Comparison of ENCODE assay signal across 30 cellular contexts in genomic region chr2:172250801-172251200, GRCh38.
DNase-seq lines count a peak whose midpoint lies in the region; ATAC-seq, FAIRE-seq and TF ChIP-seq lines count a peak whose summit lies in the region.
"Had no signal": no experiment of that assay in that cellular context is flagged by ENCODE, and none has a peak within 500 bp of the region (broad histone marks: within the 10 kb centered on the region; RNA-seq: fewer than 3 reads in every experiment).

No MANE protein-coding gene starts in this region.

- peak overlapping the region; percentile 73 for H3K18ac ChIP-seq in H1 (ENCODE audit: extremely low read depth, low read length)
- H3K18ac ChIP-seq in trophoblast cell (ENCODE audit: low read length): peak overlapping the region; percentile 49

- CTCF ChIA-PET in PC-3 (lab: Charles Lee) (interaction anchor here (0.6 kb wide), 1 partner anchor 19 kb away, joined by 3 read pairs; no protein-coding TSS in a partner anchor), H1 (lab: Charles Lee; ENCODE audit: partially characterized antibody) (interaction anchor here (1.2 to 1.3 kb wide), 2 partner anchors 11 to 130 kb away, joined by 3 read pairs; no protein-coding TSS in a partner anchor)

- H4K20me1 ChIP-seq in PC-3 (ENCODE audit: low read length) (no peaks in the 10 kb centered on the region), H1 (replicated peaks in 1 of 2; ENCODE audit: control insufficient read depth in 1 of 2, insufficient read depth in 2 of 2, low read length in 2 of 2) (no peaks in the 10 kb centered on the region)

- H3K4me3 ChIP-seq in PC-3 (ENCODE audit: low read length): no peak overlapping the region
- H3K4me3 ChIP-seq in H1 (ENCODE audit: extremely low read depth in 1 of 4, insufficient read depth in 2 of 4, low read depth in 3 of 4, low read length in 4 of 4): no peak overlapping the region
- no peak overlapping the region for H3K4me3 ChIP-seq in trophoblast cell (ENCODE audit: low read depth, low read length)
- H3K4me3 ChIP-seq: gastroesophageal sphincter, upper lobe of left lung had no signal

- no peaks in the 10 kb centered on the region for H3K9me2 ChIP-seq in PC-3 (replicated peaks; ENCODE audit: low read length)

- H3K27ac ChIP-seq in PC-3 (ENCODE audit: low read length) (peak overlapping the region; percentile 90), H1 (ENCODE audit: low read depth, low read length) (no peak overlapping the region), trophoblast cell (ENCODE audit: low read depth, low read length) (peak overlapping the region; percentile 88), caudate nucleus (ENCODE audit: low read depth, low read length) (no peak overlapping the region)
- H3K27ac ChIP-seq: neutrophil had no signal

- H3K9me3 Mint-ChIP-seq in activated T-cell treated with anti-CD3 and anti-CD28 coated beads, Interleukin-2, amount 50 U/mL, for 72 hours: peaks cover 2 to 7% of the 10 kb centered on the region in 2 donors
- H3K9me3 Mint-ChIP-seq: activated T-helper 2 cell treated with anti-CD3 and anti-CD28 coated beads, Interferon-gamma antibody, Interleukin-2, Interleukin-4, amounts not matched to agents 10 μg/mL and 5 μg/mL and 100 μg/mL, durations not matched to agents 14 hours and 24 hours and 36 hours had no signal

- no peak for TF ChIP-seq RAD21 in H1 (IDR thresholded peaks at IDR 0.05 in 1 of 2, conservative IDR thresholded peaks at IDR 0.05 in 1 of 2; ENCODE audit: low read depth in 2 of 2, low read length in 2 of 2)

- peak overlapping the region; percentile 54 for H3K4me2 ChIP-seq in PC-3 (ENCODE audit: low read length)
- H3K4me2 ChIP-seq in H1 (ENCODE audit: insufficient read depth in 1 of 2, low read depth in 2 of 2, low read length in 2 of 2): no peak overlapping the region
- H3K4me2 ChIP-seq in trophoblast cell (ENCODE audit: low read length): no peak overlapping the region

- no peak overlapping the region for H3K14ac ChIP-seq in H1 (ENCODE audit: insufficient read length)
- H3K14ac ChIP-seq in trophoblast cell (ENCODE audit: low read length): peak overlapping the region; percentile 35

- H3K4me1 ChIP-seq in PC-3 (ENCODE audit: insufficient read depth, low read length) (peaks cover 77% of the 10 kb centered on the region), H1 (replicated peaks in 1 of 4; ENCODE audit: control insufficient read depth in 3 of 4, insufficient read depth in 4 of 4, low read length in 3 of 4) (peaks cover 0 to 14% (median 9%) of the 10 kb centered on the region in 4 experiments; a peak in 5 of 7 replicates), trophoblast cell (ENCODE audit: control insufficient read depth in 1 of 2, insufficient read depth in 2 of 2, low read length in 2 of 2) (peaks cover 30 to 42% of the 10 kb centered on the region in 2 experiments)
- H3K4me1 ChIP-seq: gastroesophageal sphincter had no signal

- H3K27me3 Mint-ChIP-seq in activated T-cell treated with anti-CD3 and anti-CD28 coated beads, Interleukin-2, amount 50 U/mL, for 72 hours (ENCODE audit: low read depth): peaks cover 11% of the 10 kb centered on the region
- H3K27me3 Mint-ChIP-seq: activated naive CD8-positive, alpha-beta T cell treated with anti-CD3 and anti-CD28 coated beads for 36 hours had no signal

- H2BK120ac ChIP-seq in H1 (replicated peaks; ENCODE audit: low read depth, low read length): no peak overlapping the region
- peak overlapping the region; percentile 83 for H2BK120ac ChIP-seq in trophoblast cell (ENCODE audit: insufficient read depth, low read length, poor library complexity)

- FAIRE-seq in H1 (lab: Jason Lieb, UNC): no peak
- FAIRE-seq: A204.1, islet of Langerhans, small intestine had no signal

- DNase-seq in activated T-cell treated with anti-CD3 and anti-CD28 coated beads, Interleukin-2, amount 50 U/mL, for 72 hours: no peak
- no peak for DNase-seq in activated T-cell treated with anti-CD3 and anti-CD28 coated beads for 4 hours
- no peak for DNase-seq in PC-3
- no peak for DNase-seq in H1 (ENCODE audit: low read depth in 1 of 2, low spot score in 2 of 2)
- DNase-seq in trophoblast cell: no peak
- DNase-seq in AG08395 (ENCODE audit: low spot score): no peak
- DNase-seq in caudate nucleus (lab: John Stamatoyannopoulos, UW): no peak
- no peak for DNase-seq in GF-D8 (lab: John Stamatoyannopoulos, UW)
- DNase-seq: activated CD4-positive, alpha-beta T cell treated with anti-CD3 and anti-CD28 coated beads, Interleukin-2, amount 50 U/mL, for 4 hours; activated CD4-positive, CD25-positive, alpha-beta regulatory T cell; activated CD8-positive, alpha-beta memory T cell treated with anti-CD3 and anti-CD28 coated beads, Interleukin-2, amount 50 U/mL, for 4 hours; activated naive CD8-positive, alpha-beta T cell treated with anti-CD3 and anti-CD28 coated beads for 36 hours; COR-L47; DMS79; effector CD4-positive, alpha-beta T cell; Kasumi-1; NCI-H1048; NCI-H187 treated with DMSO at 0.1 percent for 48 hours; NCI-H2227 treated with DMSO at 0.1 percent for 48 hours; NCI-H82; Right ventricle myocardium superior; small intestine; stimulated activated CD4-positive, alpha-beta T cell treated with anti-CD3 and anti-CD28 coated beads, Interleukin-2, amount 100 ng/mL, for 24 hours; upper lobe of left lung had no signal

- H3K4ac ChIP-seq in H1 (replicated peaks; ENCODE audit: insufficient read length, low read depth, low read length): no peak overlapping the region
- H3K4ac ChIP-seq in trophoblast cell (ENCODE audit: low read depth, low read length): no peak overlapping the region

- H3K4me3 Mint-ChIP-seq in activated T-cell treated with anti-CD3 and anti-CD28 coated beads, Interleukin-2, amount 50 U/mL, for 72 hours: no peak overlapping the region
- H3K4me3 Mint-ChIP-seq: activated naive CD8-positive, alpha-beta T cell treated with anti-CD3 and anti-CD28 coated beads for 36 hours; B cell had no signal

- TF ChIP-seq CTCF in PC-3 (conservative IDR thresholded peaks at IDR 0.05; ENCODE audit: low read depth, low read length): no peak
- TF ChIP-seq CTCF in H1 (IDR thresholded peaks at IDR 0.05; ENCODE audit: control extremely low read depth in 1 of 3, insufficient read depth in 1 of 3, low read depth in 1 of 3, low read length in 3 of 3): no peak

- peaks cover 26% of the 10 kb centered on the region for H3F3A ChIP-seq in PC-3 (ENCODE audit: low read length, unreplicated experiment)

- H3K56ac ChIP-seq in H1 (replicated peaks; ENCODE audit: insufficient read length, low read depth, low read length): no peak overlapping the region

- H3K23ac ChIP-seq in H1 (ENCODE audit: insufficient read length): no peak overlapping the region
- no peak overlapping the region for H3K23ac ChIP-seq in trophoblast cell (ENCODE audit: low read length)

- no peak for TF ChIP-seq POLR2A in H1 (IDR thresholded peaks at IDR 0.05; ENCODE audit: control extremely low read depth in 1 of 2, low read depth in 2 of 2, low read length in 2 of 2)

- H2AFZ ChIP-seq in PC-3 (ENCODE audit: low read length) (no peak overlapping the region), H1 (ENCODE audit: low read length) (no peak overlapping the region), trophoblast cell (ENCODE audit: insufficient read depth, low read length, poor library complexity) (peak overlapping the region; percentile 3)

- H3K79me2 ChIP-seq in PC-3 (ENCODE audit: low read length) (no peaks in the 10 kb centered on the region), H1 (ENCODE audit: control insufficient read depth in 1 of 2, insufficient read depth in 2 of 2, low read length in 2 of 2) (no peaks in the 10 kb centered on the region), trophoblast cell (ENCODE audit: control insufficient read depth, insufficient read depth, low read length, poor library complexity) (peaks cover 8% of the 10 kb centered on the region)

- H3K27ac Mint-ChIP-seq in activated T-cell treated with anti-CD3 and anti-CD28 coated beads, Interleukin-2, amount 50 U/mL, for 72 hours: peak overlapping the region; percentile 18
- H3K27ac Mint-ChIP-seq: activated naive CD8-positive, alpha-beta T cell treated with anti-CD3 and anti-CD28 coated beads for 36 hours; activated T-helper 2 cell treated with anti-CD3 and anti-CD28 coated beads, Interferon-gamma antibody, Interleukin-2, Interleukin-4, amounts not matched to agents 10 μg/mL and 5 μg/mL and 100 μg/mL, durations not matched to agents 14 hours and 24 hours and 36 hours; B cell had no signal

- peak overlapping the region; percentile 32; the same call in 1 of the 2 replicates for H2BK5ac ChIP-seq in H1 (ENCODE audit: low read depth, low read length)
- peak overlapping the region; percentile 67 for H2BK5ac ChIP-seq in trophoblast cell (ENCODE audit: low read depth, low read length, poor library complexity)

- H4K8ac ChIP-seq in H1 (ENCODE audit: extremely low read depth, insufficient read depth, low read length) (no peak overlapping the region), trophoblast cell (ENCODE audit: low read depth, low read length) (no peak overlapping the region)

- no peak for ATAC-seq in activated T-cell treated with anti-CD3 and anti-CD28 coated beads, Interleukin-2, amount 50 U/mL, for 72 hours (replicated peaks in 1 of 2)
- no peak for ATAC-seq in PC-3
- ATAC-seq: gastroesophageal sphincter had no signal

- H3K27me3 ChIP-seq in PC-3 (ENCODE audit: low read length) (no peaks in the 10 kb centered on the region), H1 (replicated peaks in 1 of 4; ENCODE audit: control insufficient read depth in 3 of 4, extremely low read depth in 1 of 4, insufficient read depth in 3 of 4, low read length in 3 of 4) (no peaks in the 10 kb centered on the region), trophoblast cell (ENCODE audit: insufficient read depth, low read length) (no peaks in the 10 kb centered on the region)
- H3K27me3 ChIP-seq: gastroesophageal sphincter, neutrophil, upper lobe of left lung had no signal

- H3K79me1 ChIP-seq in H1 (ENCODE audit: low read depth, low read length): no peaks in the 10 kb centered on the region
- peaks cover 51% of the 10 kb centered on the region for H3K79me1 ChIP-seq in trophoblast cell (ENCODE audit: low read length)

- H2BK20ac ChIP-seq in H1 (ENCODE audit: low read length): 0 out of 2 replicates have a peak overlapping the region, but pooled peaks have one; percentile 25

- H4K91ac ChIP-seq in H1 (replicated peaks; ENCODE audit: insufficient read length, low read length) (peak overlapping the region; percentile 51), trophoblast cell (ENCODE audit: low read depth, low read length) (peak overlapping the region; percentile 82)

- no peaks in the 10 kb centered on the region for H3K36me3 ChIP-seq in PC-3 (ENCODE audit: low read depth, low read length)
- no peaks in the 10 kb centered on the region for H3K36me3 ChIP-seq in H1 (ENCODE audit: control insufficient read depth in 2 of 4, insufficient read depth in 4 of 4, low read length in 3 of 4)
- no peaks in the 10 kb centered on the region for H3K36me3 ChIP-seq in trophoblast cell (ENCODE audit: control insufficient read depth in 1 of 2, insufficient read depth in 2 of 2, low read length in 2 of 2)
- H3K36me3 ChIP-seq: gastroesophageal sphincter, neutrophil, upper lobe of left lung had no signal

- H2BK12ac ChIP-seq in H1 (ENCODE audit: low read depth, low read length) (peak overlapping the region; percentile 52; the same call in 1 of the 2 replicates), trophoblast cell (ENCODE audit: low read length) (peak overlapping the region; percentile 39)

- H2AK5ac ChIP-seq in H1 (ENCODE audit: low read depth, low read length) (no peak overlapping the region; the same call in 1 of the 2 replicates), trophoblast cell (ENCODE audit: low read length) (no peak overlapping the region)

- peaks cover 63% of the 10 kb centered on the region for H3K4me1 Mint-ChIP-seq in activated T-cell treated with anti-CD3 and anti-CD28 coated beads, Interleukin-2, amount 50 U/mL, for 72 hours (ENCODE audit: low read depth)
- H3K4me1 Mint-ChIP-seq: B cell had no signal

- no peaks in the 10 kb centered on the region for H3K9me3 ChIP-seq in PC-3 (ENCODE audit: low read length)
- no peaks in the 10 kb centered on the region for H3K9me3 ChIP-seq in H1 (ENCODE audit: insufficient read depth in 2 of 2, low read depth in 1 of 2, low read length in 1 of 2)
- no peaks in the 10 kb centered on the region for H3K9me3 ChIP-seq in trophoblast cell (ENCODE audit: insufficient read depth, low read depth, low read length)
- H3K9me3 ChIP-seq: gastroesophageal sphincter, neutrophil, upper lobe of left lung had no signal

- intact Hi-C loops in PC-3 (cut with micrococcal nuclease): loop anchor here (1.0 to 5.0 kb wide), 2 partner anchors 122 to 192 kb away; no protein-coding TSS in a partner anchor

- no peak overlapping the region for H4K12ac ChIP-seq in trophoblast cell (ENCODE audit: low read depth, low read length)

- POLR2A ChIA-PET in PC-3 (lab: Charles Lee; ENCODE audit: unreplicated experiment): no interaction called here
- POLR2A ChIA-PET in H1 (lab: Charles Lee; ENCODE audit: partially characterized antibody): no interaction called here

- H3K36me3 Mint-ChIP-seq in activated T-cell treated with anti-CD3 and anti-CD28 coated beads, Interleukin-2, amount 50 U/mL, for 72 hours (ENCODE audit: insufficient read depth in 2 of 2): peaks cover 2 to 3% of the 10 kb centered on the region in 2 donors
- H3K36me3 Mint-ChIP-seq: activated naive CD8-positive, alpha-beta T cell treated with anti-CD3 and anti-CD28 coated beads for 36 hours had no signal

- no peak overlapping the region for H2BK15ac ChIP-seq in H1 (ENCODE audit: low read length)

- no peak overlapping the region; the same call in 1 of the 2 replicates for H3K9ac ChIP-seq in PC-3 (ENCODE audit: low read length)
- H3K9ac ChIP-seq in H1 (replicated peaks in 1 of 4; ENCODE audit: extremely low read depth in 1 of 4, low read depth in 3 of 4, low read length in 3 of 4): no peak overlapping the region
- H3K9ac ChIP-seq in trophoblast cell (ENCODE audit: low read length): no peak overlapping the region

- no peaks in the 10 kb centered on the region for H3K23me2 ChIP-seq in H1 (ENCODE audit: low read depth, low read length)

- H4K5ac ChIP-seq in H1 (ENCODE audit: insufficient read length, low read depth, low read length): no peak overlapping the region

- 62% methylated on average over 8 of the region's 8 CpGs; no CpG with 5 or more reads in 1 of the 2 experiments for WGBS in H1 (ENCODE audit: extremely low coverage in 1 of 2, insufficient coverage in 1 of 2, insufficient read length in 1 of 2, insufficient replicate concordance in 2 of 2, low coverage in 1 of 2, low lambda C conversion rate in 2 of 2, missing lambda C conversion rate in 1 of 2), 2 experiments
- no CpG with 5 or more reads among the region's 8 CpGs for WGBS in trophoblast cell (ENCODE audit: extremely low coverage, insufficient coverage, insufficient read length)

- no TSS peak for BruUV-seq in PC-3 (replicated peaks; lab: Mats Ljungman, UMichigan)

- no peak for TF ChIP-seq EP300 in H1 (IDR thresholded peaks at IDR 0.05; ENCODE audit: borderline replicate concordance in 1 of 2, low read depth in 2 of 2, low read length in 2 of 2)

Comparison
In these comparisons a context has a peak if more than half of its experiments do, and no peak if none do; other contexts are left out.
1. H3K27ac ChIP-seq: peak in PC-3 (single experiment) and trophoblast cell (single experiment); none in H1 (single experiment) and caudate nucleus (single experiment).